Comparison of ENCODE assay signal across 2 cellular contexts in genomic region chr22:17159504-17159951, GRCh38.
TF ChIP-seq lines count a peak whose summit lies in the region.

No MANE protein-coding gene starts in this region.

TF ChIP-seq in SK-N-SH, 30 proteins besides CTCF, POLR2A, EP300 and RAD21:
- peak; percentile 38 for TF ChIP-seq NRF1 (IDR thresholded peaks at IDR 0.05; ENCODE audit: low read depth, low read length)
- peak; percentile 64 for TF ChIP-seq MXI1 (IDR thresholded peaks at IDR 0.05; ENCODE audit: low read depth, low read length)
- no peak for TF ChIP-seq NFIC (IDR thresholded peaks at IDR 0.05; ENCODE audit: borderline replicate concordance)
- TF ChIP-seq TCF12 (IDR thresholded peaks at IDR 0.05): no peak
- TF ChIP-seq, protein P1, sequence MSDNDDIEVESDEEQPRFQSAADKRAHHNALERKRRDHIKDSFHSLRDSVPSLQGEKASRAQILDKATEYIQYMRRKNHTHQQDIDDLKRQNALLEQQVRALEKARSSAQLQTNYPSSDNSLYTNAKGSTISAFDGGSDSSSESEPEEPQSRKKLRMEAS (IDR thresholded peaks at IDR 0.05; ENCODE audit: low read depth): peak; percentile 15; the same call in 1 of the 2 replicates
- no peak for TF ChIP-seq ELF1 (IDR thresholded peaks at IDR 0.05)
- 0 out of 2 replicates have a peak, but pooled peaks have one; percentile 23 for TF ChIP-seq FOXJ3 (CRISPR knock-in tag; IDR thresholded peaks at IDR 0.05)
- TF ChIP-seq, protein P2, sequence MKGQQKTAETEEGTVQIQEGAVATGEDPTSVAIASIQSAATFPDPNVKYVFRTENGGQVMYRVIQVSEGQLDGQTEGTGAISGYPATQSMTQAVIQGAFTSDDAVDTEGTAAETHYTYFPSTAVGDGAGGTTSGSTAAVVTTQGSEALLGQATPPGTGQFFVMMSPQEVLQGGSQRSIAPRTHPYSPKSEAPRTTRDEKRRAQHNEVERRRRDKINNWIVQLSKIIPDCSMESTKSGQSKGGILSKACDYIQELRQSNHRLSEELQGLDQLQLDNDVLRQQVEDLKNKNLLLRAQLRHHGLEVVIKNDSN (IDR thresholded peaks at IDR 0.05; ENCODE audit: borderline replicate concordance, low read depth): peak; percentile 43; the same call in 1 of the 2 replicates
TF ChIP-seq in SK-N-SH: peak in this region for 5.

TF ChIP-seq in K562, 482 proteins besides CTCF, POLR2A, EP300 and RAD21:
- TF ChIP-seq ZNF354B (CRISPR knock-in tag; IDR thresholded peaks at IDR 0.05) (no peak), CREB1 (IDR thresholded peaks at IDR 0.05) (no peak), CREB1 (CRISPR knock-in tag; IDR thresholded peaks at IDR 0.05) (no peak), PHB (CRISPR knock-in tag; IDR thresholded peaks at IDR 0.05) (no peak), TSC22D4 (tag; IDR thresholded peaks at IDR 0.05) (no peak), ZNF707 (CRISPR knock-in tag; conservative IDR thresholded peaks at IDR 0.05) (no peak), NCOA4 (IDR thresholded peaks at IDR 0.05; ENCODE audit: partially characterized antibody) (no peak), RREB1 (CRISPR knock-in tag; IDR thresholded peaks at IDR 0.05) (0 out of 2 replicates have a peak, but pooled peaks have one; percentile 33), PHF20 (IDR thresholded peaks at IDR 0.05; ENCODE audit: partially characterized antibody) (peak; percentile 39), ZBTB1 (CRISPR knock-in tag; IDR thresholded peaks at IDR 0.05; ENCODE audit: borderline replicate concordance, low read depth) (no peak), CBX5 (IDR thresholded peaks at IDR 0.05; ENCODE audit: borderline replicate concordance, low read depth) (no peak)
- TF ChIP-seq, protein P3, sequence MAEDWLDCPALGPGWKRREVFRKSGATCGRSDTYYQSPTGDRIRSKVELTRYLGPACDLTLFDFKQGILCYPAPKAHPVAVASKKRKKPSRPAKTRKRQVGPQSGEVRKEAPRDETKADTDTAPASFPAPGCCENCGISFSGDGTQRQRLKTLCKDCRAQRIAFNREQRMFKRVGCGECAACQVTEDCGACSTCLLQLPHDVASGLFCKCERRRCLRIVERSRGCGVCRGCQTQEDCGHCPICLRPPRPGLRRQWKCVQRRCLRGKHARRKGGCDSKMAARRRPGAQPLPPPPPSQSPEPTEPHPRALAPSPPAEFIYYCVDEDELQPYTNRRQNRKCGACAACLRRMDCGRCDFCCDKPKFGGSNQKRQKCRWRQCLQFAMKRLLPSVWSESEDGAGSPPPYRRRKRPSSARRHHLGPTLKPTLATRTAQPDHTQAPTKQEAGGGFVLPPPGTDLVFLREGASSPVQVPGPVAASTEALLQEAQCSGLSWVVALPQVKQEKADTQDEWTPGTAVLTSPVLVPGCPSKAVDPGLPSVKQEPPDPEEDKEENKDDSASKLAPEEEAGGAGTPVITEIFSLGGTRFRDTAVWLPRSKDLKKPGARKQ (CRISPR knock-in tag; IDR thresholded peaks at IDR 0.05): peak; percentile 99
- TF ChIP-seq, protein P4, sequence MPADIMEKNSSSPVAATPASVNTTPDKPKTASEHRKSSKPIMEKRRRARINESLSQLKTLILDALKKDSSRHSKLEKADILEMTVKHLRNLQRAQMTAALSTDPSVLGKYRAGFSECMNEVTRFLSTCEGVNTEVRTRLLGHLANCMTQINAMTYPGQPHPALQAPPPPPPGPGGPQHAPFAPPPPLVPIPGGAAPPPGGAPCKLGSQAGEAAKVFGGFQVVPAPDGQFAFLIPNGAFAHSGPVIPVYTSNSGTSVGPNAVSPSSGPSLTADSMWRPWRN (IDR thresholded peaks at IDR 0.05; ENCODE audit: low read depth): no peak
